Comparison of ENCODE assay signal across 1 cellular context in the genomic region with DNA sequence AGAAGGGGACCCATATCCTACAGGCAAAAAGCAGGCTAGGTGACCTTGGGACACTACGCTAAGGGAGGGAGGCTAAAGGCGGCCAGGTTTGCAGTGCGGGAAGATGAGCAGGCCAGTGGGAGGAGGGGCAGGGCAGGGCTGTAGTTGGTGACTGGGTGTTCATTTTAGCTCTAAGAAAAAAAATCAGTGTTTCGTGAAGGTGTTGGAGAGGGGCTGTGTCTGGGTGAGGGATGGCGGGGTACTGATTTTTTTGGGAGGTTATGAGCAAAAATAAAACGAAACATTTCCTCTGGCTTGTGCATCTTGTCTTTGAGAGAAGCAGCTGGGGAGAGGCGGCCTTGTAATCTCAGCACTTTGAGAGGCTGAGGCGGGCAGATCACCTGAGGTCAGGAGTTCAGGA.
TF ChIP-seq lines count a peak whose summit lies in the region.

No MANE protein-coding gene starts in this region.

TF ChIP-seq in K562, 482 proteins besides CTCF, POLR2A, EP300 and RAD21 (continued from another document):
- TF ChIP-seq, protein P1, sequence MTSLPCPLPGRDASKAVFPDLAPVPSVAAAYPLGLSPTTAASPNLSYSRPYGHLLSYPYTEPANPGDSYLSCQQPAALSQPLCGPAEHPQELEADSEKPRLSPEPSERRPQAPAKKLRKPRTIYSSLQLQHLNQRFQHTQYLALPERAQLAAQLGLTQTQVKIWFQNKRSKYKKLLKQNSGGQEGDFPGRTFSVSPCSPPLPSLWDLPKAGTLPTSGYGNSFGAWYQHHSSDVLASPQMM (CRISPR knock-in tag; IDR thresholded peaks at IDR 0.05) = no peak
- TF ChIP-seq, protein P2, sequence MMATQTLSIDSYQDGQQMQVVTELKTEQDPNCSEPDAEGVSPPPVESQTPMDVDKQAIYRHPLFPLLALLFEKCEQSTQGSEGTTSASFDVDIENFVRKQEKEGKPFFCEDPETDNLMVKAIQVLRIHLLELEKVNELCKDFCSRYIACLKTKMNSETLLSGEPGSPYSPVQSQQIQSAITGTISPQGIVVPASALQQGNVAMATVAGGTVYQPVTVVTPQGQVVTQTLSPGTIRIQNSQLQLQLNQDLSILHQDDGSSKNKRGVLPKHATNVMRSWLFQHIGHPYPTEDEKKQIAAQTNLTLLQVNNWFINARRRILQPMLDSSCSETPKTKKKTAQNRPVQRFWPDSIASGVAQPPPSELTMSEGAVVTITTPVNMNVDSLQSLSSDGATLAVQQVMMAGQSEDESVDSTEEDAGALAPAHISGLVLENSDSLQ (IDR thresholded peaks at IDR 0.05) = no peak
- TF ChIP-seq, protein P3, sequence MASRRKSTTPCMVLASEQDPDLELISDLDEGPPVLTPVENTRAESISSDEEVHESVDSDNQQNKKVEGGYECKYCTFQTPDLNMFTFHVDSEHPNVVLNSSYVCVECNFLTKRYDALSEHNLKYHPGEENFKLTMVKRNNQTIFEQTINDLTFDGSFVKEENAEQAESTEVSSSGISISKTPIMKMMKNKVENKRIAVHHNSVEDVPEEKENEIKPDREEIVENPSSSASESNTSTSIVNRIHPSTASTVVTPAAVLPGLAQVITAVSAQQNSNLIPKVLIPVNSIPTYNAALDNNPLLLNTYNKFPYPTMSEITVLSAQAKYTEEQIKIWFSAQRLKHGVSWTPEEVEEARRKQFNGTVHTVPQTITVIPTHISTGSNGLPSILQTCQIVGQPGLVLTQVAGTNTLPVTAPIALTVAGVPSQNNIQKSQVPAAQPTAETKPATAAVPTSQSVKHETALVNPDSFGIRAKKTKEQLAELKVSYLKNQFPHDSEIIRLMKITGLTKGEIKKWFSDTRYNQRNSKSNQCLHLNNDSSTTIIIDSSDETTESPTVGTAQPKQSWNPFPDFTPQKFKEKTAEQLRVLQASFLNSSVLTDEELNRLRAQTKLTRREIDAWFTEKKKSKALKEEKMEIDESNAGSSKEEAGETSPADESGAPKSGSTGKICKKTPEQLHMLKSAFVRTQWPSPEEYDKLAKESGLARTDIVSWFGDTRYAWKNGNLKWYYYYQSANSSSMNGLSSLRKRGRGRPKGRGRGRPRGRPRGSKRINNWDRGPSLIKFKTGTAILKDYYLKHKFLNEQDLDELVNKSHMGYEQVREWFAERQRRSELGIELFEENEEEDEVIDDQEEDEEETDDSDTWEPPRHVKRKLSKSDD (conservative IDR thresholded peaks at IDR 0.05; ENCODE audit: low read length) = no peak
- TF ChIP-seq PURB (CRISPR knock-in tag; IDR thresholded peaks at IDR 0.05; ENCODE audit: low read depth) (no peak), KAT8 (IDR thresholded peaks at IDR 0.05; ENCODE audit: low read depth) (no peak), RFX5 (IDR thresholded peaks at IDR 0.05; ENCODE audit: low read depth, low read length) (no peak), HDGF (IDR thresholded peaks at IDR 0.05) (no peak), ELF2 (CRISPR knock-in tag; IDR thresholded peaks at IDR 0.05) (0 out of 2 replicates have a peak, but pooled peaks have one; percentile 57), ILF3 (IDR thresholded peaks at IDR 0.05; ENCODE audit: borderline replicate concordance) (no peak), ATF1 (CRISPR knock-in tag; IDR thresholded peaks at IDR 0.05) (no peak), ATF1 (tag; IDR thresholded peaks at IDR 0.05) (no peak), GABPB1 (CRISPR knock-in tag; IDR thresholded peaks at IDR 0.05) (no peak), NR2C2 (CRISPR knock-in tag; IDR thresholded peaks at IDR 0.05) (no peak), NR2C2 (tag; IDR thresholded peaks at IDR 0.05) (no peak), NFRKB (IDR thresholded peaks at IDR 0.05; ENCODE audit: low read depth) (no peak), PHF20 (IDR thresholded peaks at IDR 0.05; ENCODE audit: partially characterized antibody) (no peak), CTBP1 (IDR thresholded peaks at IDR 0.05; ENCODE audit: borderline replicate concordance) (peak; percentile 62), POLR2G (IDR thresholded peaks at IDR 0.05; ENCODE audit: low read depth, low read length) (peak; percentile 48), BRD4 (IDR thresholded peaks at IDR 0.05) (no peak), FOXA1 (IDR thresholded peaks at IDR 0.05; ENCODE audit: borderline replicate concordance) (no peak), IRF2 (CRISPR knock-in tag; IDR thresholded peaks at IDR 0.05) (no peak), EGR1 (conservative IDR thresholded peaks at IDR 0.05) (no peak), ZFP36 (IDR thresholded peaks at IDR 0.05; ENCODE audit: low read depth, low read length, partially characterized antibody) (no peak), HOXB6 (CRISPR knock-in tag; IDR thresholded peaks at IDR 0.05; ENCODE audit: borderline replicate concordance) (peak; percentile 96), TEAD4 (IDR thresholded peaks at IDR 0.05; ENCODE audit: low read length) (0 out of 2 replicates have a peak, but pooled peaks have one; percentile 6), TEAD4 (CRISPR knock-in tag; IDR thresholded peaks at IDR 0.05; ENCODE audit: borderline replicate concordance) (no peak), NEUROD1 (IDR thresholded peaks at IDR 0.05; ENCODE audit: borderline replicate concordance, low read depth, low read length, partially characterized antibody) (no peak)
- TF ChIP-seq, protein P4, sequence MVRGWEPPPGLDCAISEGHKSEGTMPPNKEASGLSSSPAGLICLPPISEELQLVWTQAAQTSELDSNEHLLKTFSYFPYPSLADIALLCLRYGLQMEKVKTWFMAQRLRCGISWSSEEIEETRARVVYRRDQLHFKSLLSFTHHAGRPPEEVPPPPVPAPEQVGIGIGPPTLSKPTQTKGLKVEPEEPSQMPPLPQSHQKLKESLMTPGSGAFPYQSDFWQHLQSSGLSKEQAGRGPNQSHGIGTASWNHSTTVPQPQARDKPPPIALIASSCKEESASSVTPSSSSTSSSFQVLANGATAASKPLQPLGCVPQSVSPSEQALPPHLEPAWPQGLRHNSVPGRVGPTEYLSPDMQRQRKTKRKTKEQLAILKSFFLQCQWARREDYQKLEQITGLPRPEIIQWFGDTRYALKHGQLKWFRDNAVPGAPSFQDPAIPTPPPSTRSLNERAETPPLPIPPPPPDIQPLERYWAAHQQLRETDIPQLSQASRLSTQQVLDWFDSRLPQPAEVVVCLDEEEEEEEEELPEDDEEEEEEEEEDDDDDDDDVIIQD (CRISPR knock-in tag; IDR thresholded peaks at IDR 0.05) = no peak
- TF ChIP-seq, protein P5, sequence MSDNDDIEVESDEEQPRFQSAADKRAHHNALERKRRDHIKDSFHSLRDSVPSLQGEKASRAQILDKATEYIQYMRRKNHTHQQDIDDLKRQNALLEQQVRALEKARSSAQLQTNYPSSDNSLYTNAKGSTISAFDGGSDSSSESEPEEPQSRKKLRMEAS (CRISPR knock-in tag; IDR thresholded peaks at IDR 0.05) = no peak
- TF ChIP-seq, protein P6, sequence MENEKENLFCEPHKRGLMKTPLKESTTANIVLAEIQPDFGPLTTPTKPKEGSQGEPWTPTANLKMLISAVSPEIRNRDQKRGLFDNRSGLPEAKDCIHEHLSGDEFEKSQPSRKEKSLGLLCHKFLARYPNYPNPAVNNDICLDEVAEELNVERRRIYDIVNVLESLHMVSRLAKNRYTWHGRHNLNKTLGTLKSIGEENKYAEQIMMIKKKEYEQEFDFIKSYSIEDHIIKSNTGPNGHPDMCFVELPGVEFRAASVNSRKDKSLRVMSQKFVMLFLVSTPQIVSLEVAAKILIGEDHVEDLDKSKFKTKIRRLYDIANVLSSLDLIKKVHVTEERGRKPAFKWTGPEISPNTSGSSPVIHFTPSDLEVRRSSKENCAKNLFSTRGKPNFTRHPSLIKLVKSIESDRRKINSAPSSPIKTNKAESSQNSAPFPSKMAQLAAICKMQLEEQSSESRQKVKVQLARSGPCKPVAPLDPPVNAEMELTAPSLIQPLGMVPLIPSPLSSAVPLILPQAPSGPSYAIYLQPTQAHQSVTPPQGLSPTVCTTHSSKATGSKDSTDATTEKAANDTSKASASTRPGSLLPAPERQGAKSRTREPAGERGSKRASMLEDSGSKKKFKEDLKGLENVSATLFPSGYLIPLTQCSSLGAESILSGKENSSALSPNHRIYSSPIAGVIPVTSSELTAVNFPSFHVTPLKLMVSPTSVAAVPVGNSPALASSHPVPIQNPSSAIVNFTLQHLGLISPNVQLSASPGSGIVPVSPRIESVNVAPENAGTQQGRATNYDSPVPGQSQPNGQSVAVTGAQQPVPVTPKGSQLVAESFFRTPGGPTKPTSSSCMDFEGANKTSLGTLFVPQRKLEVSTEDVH (IDR thresholded peaks at IDR 0.05; ENCODE audit: low read depth, partially characterized antibody) = peak; percentile 87
- TF ChIP-seq, protein P7, sequence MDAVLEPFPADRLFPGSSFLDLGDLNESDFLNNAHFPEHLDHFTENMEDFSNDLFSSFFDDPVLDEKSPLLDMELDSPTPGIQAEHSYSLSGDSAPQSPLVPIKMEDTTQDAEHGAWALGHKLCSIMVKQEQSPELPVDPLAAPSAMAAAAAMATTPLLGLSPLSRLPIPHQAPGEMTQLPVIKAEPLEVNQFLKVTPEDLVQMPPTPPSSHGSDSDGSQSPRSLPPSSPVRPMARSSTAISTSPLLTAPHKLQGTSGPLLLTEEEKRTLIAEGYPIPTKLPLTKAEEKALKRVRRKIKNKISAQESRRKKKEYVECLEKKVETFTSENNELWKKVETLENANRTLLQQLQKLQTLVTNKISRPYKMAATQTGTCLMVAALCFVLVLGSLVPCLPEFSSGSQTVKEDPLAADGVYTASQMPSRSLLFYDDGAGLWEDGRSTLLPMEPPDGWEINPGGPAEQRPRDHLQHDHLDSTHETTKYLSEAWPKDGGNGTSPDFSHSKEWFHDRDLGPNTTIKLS (IDR thresholded peaks at IDR 0.05; ENCODE audit: borderline replicate concordance, low read depth) = no peak
- TF ChIP-seq, protein P8, sequence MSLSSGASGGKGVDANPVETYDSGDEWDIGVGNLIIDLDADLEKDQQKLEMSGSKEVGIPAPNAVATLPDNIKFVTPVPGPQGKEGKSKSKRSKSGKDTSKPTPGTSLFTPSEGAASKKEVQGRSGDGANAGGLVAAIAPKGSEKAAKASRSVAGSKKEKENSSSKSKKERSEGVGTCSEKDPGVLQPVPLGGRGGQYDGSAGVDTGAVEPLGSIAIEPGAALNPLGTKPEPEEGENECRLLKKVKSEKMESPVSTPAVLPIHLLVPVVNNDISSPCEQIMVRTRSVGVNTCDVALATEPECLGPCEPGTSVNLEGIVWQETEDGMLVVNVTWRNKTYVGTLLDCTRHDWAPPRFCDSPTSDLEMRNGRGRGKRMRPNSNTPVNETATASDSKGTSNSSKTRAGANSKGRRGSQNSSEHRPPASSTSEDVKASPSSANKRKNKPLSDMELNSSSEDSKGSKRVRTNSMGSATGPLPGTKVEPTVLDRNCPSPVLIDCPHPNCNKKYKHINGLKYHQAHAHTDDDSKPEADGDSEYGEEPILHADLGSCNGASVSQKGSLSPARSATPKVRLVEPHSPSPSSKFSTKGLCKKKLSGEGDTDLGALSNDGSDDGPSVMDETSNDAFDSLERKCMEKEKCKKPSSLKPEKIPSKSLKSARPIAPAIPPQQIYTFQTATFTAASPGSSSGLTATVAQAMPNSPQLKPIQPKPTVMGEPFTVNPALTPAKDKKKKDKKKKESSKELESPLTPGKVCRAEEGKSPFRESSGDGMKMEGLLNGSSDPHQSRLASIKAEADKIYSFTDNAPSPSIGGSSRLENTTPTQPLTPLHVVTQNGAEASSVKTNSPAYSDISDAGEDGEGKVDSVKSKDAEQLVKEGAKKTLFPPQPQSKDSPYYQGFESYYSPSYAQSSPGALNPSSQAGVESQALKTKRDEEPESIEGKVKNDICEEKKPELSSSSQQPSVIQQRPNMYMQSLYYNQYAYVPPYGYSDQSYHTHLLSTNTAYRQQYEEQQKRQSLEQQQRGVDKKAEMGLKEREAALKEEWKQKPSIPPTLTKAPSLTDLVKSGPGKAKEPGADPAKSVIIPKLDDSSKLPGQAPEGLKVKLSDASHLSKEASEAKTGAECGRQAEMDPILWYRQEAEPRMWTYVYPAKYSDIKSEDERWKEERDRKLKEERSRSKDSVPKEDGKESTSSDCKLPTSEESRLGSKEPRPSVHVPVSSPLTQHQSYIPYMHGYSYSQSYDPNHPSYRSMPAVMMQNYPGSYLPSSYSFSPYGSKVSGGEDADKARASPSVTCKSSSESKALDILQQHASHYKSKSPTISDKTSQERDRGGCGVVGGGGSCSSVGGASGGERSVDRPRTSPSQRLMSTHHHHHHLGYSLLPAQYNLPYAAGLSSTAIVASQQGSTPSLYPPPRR (CRISPR knock-in tag; IDR thresholded peaks at IDR 0.05; ENCODE audit: borderline replicate concordance) = no peak
- TF ChIP-seq, protein P9, sequence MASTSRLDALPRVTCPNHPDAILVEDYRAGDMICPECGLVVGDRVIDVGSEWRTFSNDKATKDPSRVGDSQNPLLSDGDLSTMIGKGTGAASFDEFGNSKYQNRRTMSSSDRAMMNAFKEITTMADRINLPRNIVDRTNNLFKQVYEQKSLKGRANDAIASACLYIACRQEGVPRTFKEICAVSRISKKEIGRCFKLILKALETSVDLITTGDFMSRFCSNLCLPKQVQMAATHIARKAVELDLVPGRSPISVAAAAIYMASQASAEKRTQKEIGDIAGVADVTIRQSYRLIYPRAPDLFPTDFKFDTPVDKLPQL (IDR thresholded peaks at IDR 0.05; ENCODE audit: extremely low read depth, insufficient read length) = no peak
- TF ChIP-seq, protein P10, sequence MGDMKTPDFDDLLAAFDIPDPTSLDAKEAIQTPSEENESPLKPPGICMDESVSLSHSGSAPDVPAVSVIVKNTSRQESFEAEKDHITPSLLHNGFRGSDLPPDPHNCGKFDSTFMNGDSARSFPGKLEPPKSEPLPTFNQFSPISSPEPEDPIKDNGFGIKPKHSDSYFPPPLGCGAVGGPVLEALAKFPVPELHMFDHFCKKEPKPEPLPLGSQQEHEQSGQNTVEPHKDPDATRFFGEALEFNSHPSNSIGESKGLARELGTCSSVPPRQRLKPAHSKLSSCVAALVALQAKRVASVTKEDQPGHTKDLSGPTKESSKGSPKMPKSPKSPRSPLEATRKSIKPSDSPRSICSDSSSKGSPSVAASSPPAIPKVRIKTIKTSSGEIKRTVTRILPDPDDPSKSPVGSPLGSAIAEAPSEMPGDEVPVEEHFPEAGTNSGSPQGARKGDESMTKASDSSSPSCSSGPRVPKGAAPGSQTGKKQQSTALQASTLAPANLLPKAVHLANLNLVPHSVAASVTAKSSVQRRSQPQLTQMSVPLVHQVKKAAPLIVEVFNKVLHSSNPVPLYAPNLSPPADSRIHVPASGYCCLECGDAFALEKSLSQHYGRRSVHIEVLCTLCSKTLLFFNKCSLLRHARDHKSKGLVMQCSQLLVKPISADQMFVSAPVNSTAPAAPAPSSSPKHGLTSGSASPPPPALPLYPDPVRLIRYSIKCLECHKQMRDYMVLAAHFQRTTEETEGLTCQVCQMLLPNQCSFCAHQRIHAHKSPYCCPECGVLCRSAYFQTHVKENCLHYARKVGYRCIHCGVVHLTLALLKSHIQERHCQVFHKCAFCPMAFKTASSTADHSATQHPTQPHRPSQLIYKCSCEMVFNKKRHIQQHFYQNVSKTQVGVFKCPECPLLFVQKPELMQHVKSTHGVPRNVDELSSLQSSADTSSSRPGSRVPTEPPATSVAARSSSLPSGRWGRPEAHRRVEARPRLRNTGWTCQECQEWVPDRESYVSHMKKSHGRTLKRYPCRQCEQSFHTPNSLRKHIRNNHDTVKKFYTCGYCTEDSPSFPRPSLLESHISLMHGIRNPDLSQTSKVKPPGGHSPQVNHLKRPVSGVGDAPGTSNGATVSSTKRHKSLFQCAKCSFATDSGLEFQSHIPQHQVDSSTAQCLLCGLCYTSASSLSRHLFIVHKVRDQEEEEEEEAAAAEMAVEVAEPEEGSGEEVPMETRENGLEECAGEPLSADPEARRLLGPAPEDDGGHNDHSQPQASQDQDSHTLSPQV (IDR thresholded peaks at IDR 0.05) = no peak
- TF ChIP-seq, protein P11, sequence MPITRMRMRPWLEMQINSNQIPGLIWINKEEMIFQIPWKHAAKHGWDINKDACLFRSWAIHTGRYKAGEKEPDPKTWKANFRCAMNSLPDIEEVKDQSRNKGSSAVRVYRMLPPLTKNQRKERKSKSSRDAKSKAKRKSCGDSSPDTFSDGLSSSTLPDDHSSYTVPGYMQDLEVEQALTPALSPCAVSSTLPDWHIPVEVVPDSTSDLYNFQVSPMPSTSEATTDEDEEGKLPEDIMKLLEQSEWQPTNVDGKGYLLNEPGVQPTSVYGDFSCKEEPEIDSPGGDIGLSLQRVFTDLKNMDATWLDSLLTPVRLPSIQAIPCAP (CRISPR knock-in tag; IDR thresholded peaks at IDR 0.05; ENCODE audit: borderline replicate concordance) = no peak
